Comparison of ENCODE assay signal across 1 cellular context in the genomic region with DNA sequence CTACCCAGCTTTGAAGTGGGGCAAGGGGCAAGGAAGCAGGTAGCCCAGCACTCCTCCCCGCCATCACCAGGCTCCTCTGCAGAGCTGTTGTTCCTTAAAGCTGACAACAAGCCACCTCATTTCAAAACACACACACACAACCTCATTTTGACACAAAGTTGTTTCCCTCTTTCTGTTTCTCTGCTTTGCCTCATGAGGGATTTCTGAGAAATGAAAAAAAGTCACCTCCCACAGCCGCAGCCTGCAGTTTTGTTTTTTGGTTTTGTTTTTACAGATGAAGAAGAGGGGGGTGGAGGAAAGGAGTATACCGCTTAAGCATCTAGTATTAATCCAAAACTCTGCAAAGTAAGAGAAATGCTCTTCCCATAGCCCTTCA.
TF ChIP-seq lines count a peak whose summit lies in the region.

No MANE protein-coding gene starts in this region.

TF ChIP-seq in HepG2, 621 proteins besides CTCF, POLR2A, EP300 and RAD21:
- TF ChIP-seq FOXO1 (CRISPR knock-in tag; IDR thresholded peaks at IDR 0.05) = no peak
- TF ChIP-seq, protein P1, sequence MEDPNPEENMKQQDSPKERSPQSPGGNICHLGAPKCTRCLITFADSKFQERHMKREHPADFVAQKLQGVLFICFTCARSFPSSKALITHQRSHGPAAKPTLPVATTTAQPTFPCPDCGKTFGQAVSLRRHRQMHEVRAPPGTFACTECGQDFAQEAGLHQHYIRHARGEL (CRISPR knock-in tag; IDR thresholded peaks at IDR 0.05) = 0 out of 2 replicates have a peak, but pooled peaks have one; percentile 41
- no peak for TF ChIP-seq ELF4 (CRISPR knock-in tag; IDR thresholded peaks at IDR 0.05; ENCODE audit: borderline replicate concordance)
- no peak for TF ChIP-seq ATF7 (IDR thresholded peaks at IDR 0.05)
- TF ChIP-seq ATF7 (CRISPR knock-in tag; IDR thresholded peaks at IDR 0.05) = no peak
- no peak for TF ChIP-seq SCMH1 (CRISPR knock-in tag; IDR thresholded peaks at IDR 0.05; ENCODE audit: borderline replicate concordance)
- TF ChIP-seq, protein P2, sequence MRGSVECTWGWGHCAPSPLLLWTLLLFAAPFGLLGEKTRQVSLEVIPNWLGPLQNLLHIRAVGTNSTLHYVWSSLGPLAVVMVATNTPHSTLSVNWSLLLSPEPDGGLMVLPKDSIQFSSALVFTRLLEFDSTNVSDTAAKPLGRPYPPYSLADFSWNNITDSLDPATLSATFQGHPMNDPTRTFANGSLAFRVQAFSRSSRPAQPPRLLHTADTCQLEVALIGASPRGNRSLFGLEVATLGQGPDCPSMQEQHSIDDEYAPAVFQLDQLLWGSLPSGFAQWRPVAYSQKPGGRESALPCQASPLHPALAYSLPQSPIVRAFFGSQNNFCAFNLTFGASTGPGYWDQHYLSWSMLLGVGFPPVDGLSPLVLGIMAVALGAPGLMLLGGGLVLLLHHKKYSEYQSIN (CRISPR knock-in tag; IDR thresholded peaks at IDR 0.05; ENCODE audit: borderline replicate concordance) = no peak
- TF ChIP-seq SNAI1 (CRISPR knock-in tag; IDR thresholded peaks at IDR 0.05; ENCODE audit: borderline replicate concordance) = 0 out of 2 replicates have a peak, but pooled peaks have one; percentile 41
- no peak for TF ChIP-seq FOSL1 (CRISPR knock-in tag; IDR thresholded peaks at IDR 0.05; ENCODE audit: borderline replicate concordance)
- TF ChIP-seq MIER3 (CRISPR knock-in tag; IDR thresholded peaks at IDR 0.05; ENCODE audit: borderline replicate concordance) = 0 out of 2 replicates have a peak, but pooled peaks have one; percentile 4
- TF ChIP-seq ZNF556 (CRISPR knock-in tag; IDR thresholded peaks at IDR 0.05; ENCODE audit: borderline replicate concordance) = no peak
- TF ChIP-seq PHF8 (CRISPR knock-in tag; IDR thresholded peaks at IDR 0.05) = no peak
- TF ChIP-seq, protein P3, sequence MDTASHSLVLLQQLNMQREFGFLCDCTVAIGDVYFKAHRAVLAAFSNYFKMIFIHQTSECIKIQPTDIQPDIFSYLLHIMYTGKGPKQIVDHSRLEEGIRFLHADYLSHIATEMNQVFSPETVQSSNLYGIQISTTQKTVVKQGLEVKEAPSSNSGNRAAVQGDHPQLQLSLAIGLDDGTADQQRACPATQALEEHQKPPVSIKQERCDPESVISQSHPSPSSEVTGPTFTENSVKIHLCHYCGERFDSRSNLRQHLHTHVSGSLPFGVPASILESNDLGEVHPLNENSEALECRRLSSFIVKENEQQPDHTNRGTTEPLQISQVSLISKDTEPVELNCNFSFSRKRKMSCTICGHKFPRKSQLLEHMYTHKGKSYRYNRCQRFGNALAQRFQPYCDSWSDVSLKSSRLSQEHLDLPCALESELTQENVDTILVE (CRISPR knock-in tag; IDR thresholded peaks at IDR 0.05) = no peak
- TF ChIP-seq ONECUT2 (CRISPR knock-in tag; IDR thresholded peaks at IDR 0.05) = no peak
- TF ChIP-seq ZNF557 (CRISPR knock-in tag; IDR thresholded peaks at IDR 0.05) = no peak
- no peak for TF ChIP-seq HNF4A (CRISPR knock-in tag; IDR thresholded peaks at IDR 0.05)
- no peak for TF ChIP-seq ZNF24 (IDR thresholded peaks at IDR 0.05)
- no peak for TF ChIP-seq ZNF292 (CRISPR knock-in tag; IDR thresholded peaks at IDR 0.05; ENCODE audit: borderline replicate concordance, low read depth)
- no peak for TF ChIP-seq FLYWCH1 (CRISPR knock-in tag; IDR thresholded peaks at IDR 0.05)
- TF ChIP-seq CAMTA2 (CRISPR knock-in tag; IDR thresholded peaks at IDR 0.05; ENCODE audit: borderline replicate concordance) = 0 out of 2 replicates have a peak, but pooled peaks have one; percentile 28
- TF ChIP-seq, protein P4, sequence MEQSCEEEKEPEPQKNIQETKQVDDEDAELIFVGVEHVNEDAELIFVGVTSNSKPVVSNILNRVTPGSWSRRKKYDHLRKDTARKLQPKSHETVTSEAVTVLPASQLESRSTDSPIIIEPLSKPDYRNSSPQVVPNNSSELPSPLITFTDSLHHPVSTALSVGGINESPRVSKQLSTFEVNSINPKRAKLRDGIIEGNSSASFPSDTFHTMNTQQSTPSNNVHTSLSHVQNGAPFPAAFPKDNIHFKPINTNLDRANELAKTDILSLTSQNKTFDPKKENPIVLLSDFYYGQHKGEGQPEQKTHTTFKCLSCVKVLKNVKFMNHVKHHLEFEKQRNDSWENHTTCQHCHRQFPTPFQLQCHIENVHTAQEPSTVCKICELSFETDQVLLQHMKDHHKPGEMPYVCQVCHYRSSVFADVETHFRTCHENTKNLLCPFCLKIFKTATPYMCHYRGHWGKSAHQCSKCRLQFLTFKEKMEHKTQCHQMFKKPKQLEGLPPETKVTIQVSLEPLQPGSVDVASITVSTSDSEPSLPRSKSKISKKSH (CRISPR knock-in tag; IDR thresholded peaks at IDR 0.05; ENCODE audit: borderline replicate concordance) = no peak
